Comparison of ENCODE assay signal across 14 cellular contexts in the genomic region with DNA sequence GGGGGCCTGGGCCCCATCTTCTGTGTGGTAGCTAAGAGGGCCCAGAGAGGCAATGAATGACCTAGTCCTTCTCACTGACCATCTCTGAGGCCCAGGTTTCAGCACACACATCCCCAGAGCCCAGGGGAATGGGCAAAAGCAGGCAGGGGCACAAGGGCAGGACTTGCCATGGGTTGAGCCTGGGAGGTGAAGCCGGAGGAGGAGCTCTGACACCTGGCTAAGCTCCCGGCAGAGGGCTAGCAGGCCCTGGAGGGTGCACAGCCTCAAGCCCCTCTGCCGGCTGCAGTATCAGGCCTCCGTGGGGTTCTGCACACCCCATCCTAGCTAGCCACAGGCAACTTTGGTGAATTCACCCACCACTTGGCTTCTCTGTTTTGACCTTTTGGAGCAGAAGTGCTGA. TPM values are rescaled to one million over a fixed set of nuclear protein-coding genes. Genes with fewer than 3 reads are reported as not detected.
"Had no signal": no experiment of that assay in that cellular context is flagged by ENCODE, and none has a peak within 500 bp of the region (broad histone marks: within the 10 kb centered on the region; RNA-seq: fewer than 3 reads in every experiment).

No MANE protein-coding gene starts in this region.

- DNase-seq: activated CD4-positive, CD25-positive, alpha-beta regulatory T cell treated with anti-CD3 and anti-CD28 coated beads, Interleukin-2, amount 50 U/mL, for 72 hours; activated naive CD4-positive, alpha-beta T cell treated with anti-CD3 and anti-CD28 coated beads for 36 hours; activated naive CD8-positive, alpha-beta T cell treated with anti-CD3 and anti-CD28 coated beads, Interleukin-2, amount 50 U/mL, for 24 hours; left ventricle myocardium inferior; naive thymus-derived CD8-positive, alpha-beta T cell; small intestine; stimulated activated naive CD8-positive, alpha-beta T cell treated with anti-CD3 and anti-CD28 coated beads, Interleukin-15, Interleukin-2, amounts not matched to agents 100 U/mL and 50 U/mL, for 24 hours; T-cell; T-helper 9 cell; testis; upper lobe of left lung had no signal

- H3K9me3 Mint-ChIP-seq: activated naive CD4-positive, alpha-beta T cell treated with anti-CD3 and anti-CD28 coated beads for 36 hours; activated naive CD8-positive, alpha-beta T cell treated with anti-CD3 and anti-CD28 coated beads, Interleukin-2, amount 50 U/mL, for 24 hours; activated T-helper 2 cell treated with anti-CD3 and anti-CD28 coated beads, Interferon-gamma antibody, Interleukin-2, Interleukin-4, amounts not matched to agents 10 μg/mL and 5 μg/mL and 100 μg/mL, durations not matched to agents 14 hours and 24 hours and 36 hours; naive thymus-derived CD8-positive, alpha-beta T cell; T-cell had no signal

- H3K27ac Mint-ChIP-seq: activated naive CD4-positive, alpha-beta T cell treated with anti-CD3 and anti-CD28 coated beads for 36 hours; activated naive CD8-positive, alpha-beta T cell treated with anti-CD3 and anti-CD28 coated beads, Interleukin-2, amount 50 U/mL, for 24 hours; activated T-helper 2 cell treated with anti-CD3 and anti-CD28 coated beads, Interferon-gamma antibody, Interleukin-2, Interleukin-4, amounts not matched to agents 10 μg/mL and 5 μg/mL and 100 μg/mL, durations not matched to agents 14 hours and 24 hours and 36 hours; naive thymus-derived CD8-positive, alpha-beta T cell; T-cell had no signal

- H3K36me3 ChIP-seq: ascending aorta, left ventricle myocardium inferior, upper lobe of left lung had no signal

- H3K36me3 Mint-ChIP-seq: naive thymus-derived CD8-positive, alpha-beta T cell; T-cell had no signal

- H3K4me3 ChIP-seq: ascending aorta, left ventricle myocardium inferior, testis, upper lobe of left lung had no signal

- H3K27me3 ChIP-seq: testis had no signal

- H3K9me3 ChIP-seq: ascending aorta, left ventricle myocardium inferior, testis, upper lobe of left lung had no signal

- H3K4me3 Mint-ChIP-seq: activated naive CD4-positive, alpha-beta T cell treated with anti-CD3 and anti-CD28 coated beads for 36 hours; activated naive CD8-positive, alpha-beta T cell treated with anti-CD3 and anti-CD28 coated beads, Interleukin-2, amount 50 U/mL, for 24 hours; naive thymus-derived CD8-positive, alpha-beta T cell; T-cell had no signal

- ATAC-seq: esophagus mucosa; naive thymus-derived CD8-positive, alpha-beta T cell; stimulated activated naive CD8-positive, alpha-beta T cell treated with anti-CD3 and anti-CD28 coated beads, Interleukin-15, Interleukin-2, amounts not matched to agents 100 U/mL and 50 U/mL, for 24 hours; T-cell had no signal

- H3K27ac ChIP-seq: ascending aorta, left ventricle myocardium inferior, testis, upper lobe of left lung had no signal

RNA-seq across cellular contexts. Expression of a gene that starts 5.3 kb away (rescaled TPM):
- total RNA-seq: ascending aorta had no signal
- polyA plus RNA-seq: naive thymus-derived CD8-positive, alpha-beta T cell had no signal
